14 cellular contexts compared by ENCODE assay signal in the genomic region with DNA sequence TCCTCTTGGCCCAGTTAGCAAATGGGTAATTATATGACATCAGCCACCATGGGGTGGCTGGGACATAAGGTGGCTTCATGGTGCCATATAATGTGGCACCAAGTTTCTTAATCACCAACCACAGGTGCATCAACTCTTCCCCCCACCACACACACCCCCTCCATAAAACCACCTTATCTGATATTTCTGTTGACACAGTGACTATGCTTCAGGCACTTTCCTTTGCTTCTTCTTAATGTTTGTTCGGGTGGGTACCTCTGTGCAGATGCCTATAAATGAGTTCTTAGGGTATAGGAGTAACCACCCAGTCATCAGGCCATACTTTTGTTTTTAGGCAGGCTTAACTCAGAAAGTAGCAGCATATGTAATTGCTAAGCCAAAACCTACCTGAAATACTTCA. TPM values are rescaled to one million over a fixed set of nuclear protein-coding genes. Genes with fewer than 3 reads are reported as not detected.
DNase-seq lines count a peak whose midpoint lies in the region; ATAC-seq and FAIRE-seq lines count a peak whose summit lies in the region.
"Had no signal": no experiment of that assay in that cellular context is flagged by ENCODE, and none has a peak within 500 bp of the region (broad histone marks: within the 10 kb centered on the region; RNA-seq: fewer than 3 reads in every experiment).

No MANE protein-coding gene starts in this region.

- no peaks in the 10 kb centered on the region for H4K20me1 ChIP-seq in Karpas-422 (ENCODE audit: insufficient read depth, low read depth, low read length)

- no peaks in the 10 kb centered on the region for H3K27me3 ChIP-seq in Karpas-422 (ENCODE audit: low read length)

- no peaks in the 10 kb centered on the region for H3K27me3 Mint-ChIP-seq in activated naive CD8-positive, alpha-beta T cell treated with anti-CD3 and anti-CD28 coated beads, Interleukin-2, amount 50 U/mL, for 24 hours
- no peaks in the 10 kb centered on the region for H3K27me3 Mint-ChIP-seq in activated naive CD8-positive, alpha-beta T cell treated with anti-CD3 and anti-CD28 coated beads for 36 hours
- no peaks in the 10 kb centered on the region for H3K27me3 Mint-ChIP-seq in stimulated activated naive CD8-positive, alpha-beta T cell treated with anti-CD3 and anti-CD28 coated beads, Interleukin-15, amount 100 ng/mL, for 72 hours

- H3K9ac ChIP-seq in Karpas-422 (ENCODE audit: low read length) = no peak overlapping the region

- ATAC-seq in activated naive CD8-positive, alpha-beta T cell treated with anti-CD3 and anti-CD28 coated beads, Interleukin-2, amount 50 U/mL, for 24 hours = peak; percentile 93
- peak; percentile 83 for ATAC-seq in stimulated activated naive CD8-positive, alpha-beta T cell treated with anti-CD3 and anti-CD28 coated beads, Interleukin-15, amount 100 ng/mL, for 72 hours
- ATAC-seq: left lobe of liver had no signal

- H3K27ac Mint-ChIP-seq in activated naive CD8-positive, alpha-beta T cell treated with anti-CD3 and anti-CD28 coated beads, Interleukin-2, amount 50 U/mL, for 24 hours = peak overlapping the region; percentile 56
- H3K27ac Mint-ChIP-seq in activated naive CD8-positive, alpha-beta T cell treated with anti-CD3 and anti-CD28 coated beads for 36 hours = no peak overlapping the region
- H3K27ac Mint-ChIP-seq in stimulated activated naive CD8-positive, alpha-beta T cell treated with anti-CD3 and anti-CD28 coated beads, Interleukin-15, amount 100 ng/mL, for 72 hours = no peak overlapping the region

- H3K4me1 ChIP-seq in Karpas-422 (ENCODE audit: low read length) = peaks cover 40% of the 10 kb centered on the region

- H3K4me1 Mint-ChIP-seq in activated naive CD8-positive, alpha-beta T cell treated with anti-CD3 and anti-CD28 coated beads, Interleukin-2, amount 50 U/mL, for 24 hours = peaks cover 23% of the 10 kb centered on the region
- peaks cover 6% of the 10 kb centered on the region for H3K4me1 Mint-ChIP-seq in activated naive CD8-positive, alpha-beta T cell treated with anti-CD3 and anti-CD28 coated beads for 36 hours
- H3K4me1 Mint-ChIP-seq in stimulated activated naive CD8-positive, alpha-beta T cell treated with anti-CD3 and anti-CD28 coated beads, Interleukin-15, amount 100 ng/mL, for 72 hours = peaks cover 10% of the 10 kb centered on the region

- H3K4me3 Mint-ChIP-seq in activated naive CD8-positive, alpha-beta T cell treated with anti-CD3 and anti-CD28 coated beads, Interleukin-2, amount 50 U/mL, for 24 hours = no peak overlapping the region
- no peak overlapping the region for H3K4me3 Mint-ChIP-seq in activated naive CD8-positive, alpha-beta T cell treated with anti-CD3 and anti-CD28 coated beads for 36 hours
- H3K4me3 Mint-ChIP-seq in stimulated activated naive CD8-positive, alpha-beta T cell treated with anti-CD3 and anti-CD28 coated beads, Interleukin-15, amount 100 ng/mL, for 72 hours = no peak overlapping the region

- no peaks in the 10 kb centered on the region for H3K9me3 Mint-ChIP-seq in activated naive CD8-positive, alpha-beta T cell treated with anti-CD3 and anti-CD28 coated beads, Interleukin-2, amount 50 U/mL, for 24 hours
- H3K9me3 Mint-ChIP-seq in activated naive CD8-positive, alpha-beta T cell treated with anti-CD3 and anti-CD28 coated beads for 36 hours = no peaks in the 10 kb centered on the region
- H3K9me3 Mint-ChIP-seq in stimulated activated naive CD8-positive, alpha-beta T cell treated with anti-CD3 and anti-CD28 coated beads, Interleukin-15, amount 100 ng/mL, for 72 hours = no peaks in the 10 kb centered on the region

- no peaks in the 10 kb centered on the region for H3K79me2 ChIP-seq in Karpas-422 (ENCODE audit: low read length)

- H3K9me2 ChIP-seq in Karpas-422 (replicated peaks; ENCODE audit: insufficient read depth, low read length) = no peaks in the 10 kb centered on the region

- no peak overlapping the region for H3K4me3 ChIP-seq in Karpas-422 (ENCODE audit: low read length)
- H3K4me3 ChIP-seq: skin epidermis had no signal

- H3K27ac ChIP-seq in Karpas-422 (ENCODE audit: low read length) = no peak overlapping the region

- peak; percentile 66 for FAIRE-seq in colon (lab: Jason Lieb, UNC)

- H3K36me3 Mint-ChIP-seq in activated naive CD8-positive, alpha-beta T cell treated with anti-CD3 and anti-CD28 coated beads, Interleukin-2, amount 50 U/mL, for 24 hours (ENCODE audit: low read depth) = no peaks in the 10 kb centered on the region
- no peaks in the 10 kb centered on the region for H3K36me3 Mint-ChIP-seq in activated naive CD8-positive, alpha-beta T cell treated with anti-CD3 and anti-CD28 coated beads for 36 hours

- H2AFZ ChIP-seq in Karpas-422 (ENCODE audit: low read length) = peak overlapping the region; percentile 53; the same call in 1 of the 2 replicates

- no peak for DNase-seq in activated naive CD8-positive, alpha-beta T cell treated with anti-CD3 and anti-CD28 coated beads, Interleukin-2, amount 50 U/mL, for 24 hours
- DNase-seq in activated naive CD8-positive, alpha-beta T cell treated with anti-CD3 and anti-CD28 coated beads for 36 hours = no peak
- no peak for DNase-seq in Karpas-422
- no peak for DNase-seq in stimulated activated naive CD8-positive, alpha-beta T cell treated with anti-CD3 and anti-CD28 coated beads, Interleukin-15, amount 100 ng/mL, for 72 hours
- DNase-seq in Ammon's horn (ENCODE audit: low spot score) = no peak
- no peak for DNase-seq in superior temporal gyrus (ENCODE audit: extremely low spot score)
- no peak for DNase-seq in NCI-H1436 treated with DMSO at 0.1 percent for 48 hours (lab: John Stamatoyannopoulos, UW)
- DNase-seq: activated CD8-positive, alpha-beta memory T cell treated with anti-CD3 and anti-CD28 coated beads, Interleukin-2, amount 50 U/mL, for 48 hours; AML-193; Kasumi-1; NCI-H2029 treated with DMSO at 0.1 percent for 48 hours had no signal

- no peaks in the 10 kb centered on the region for H3K9me3 ChIP-seq in Karpas-422 (ENCODE audit: low read length)

- no peak overlapping the region for H3K4me2 ChIP-seq in Karpas-422 (ENCODE audit: low read depth, low read length, poor library complexity, severe bottlenecking)

- no peaks in the 10 kb centered on the region for H3K36me3 ChIP-seq in Karpas-422 (ENCODE audit: insufficient read depth, low read length)

RNA-seq across cellular contexts. Expression of a gene that starts 29.5 kb away (rescaled TPM):
- total RNA-seq in activated naive CD8-positive, alpha-beta T cell treated with anti-CD3 and anti-CD28 coated beads for 36 hours = under 1 TPM; 0.41 to 0.48 TPM
- total RNA-seq in Karpas-422 (2014; rRNA removed; shearing (Covaris generic); ENCODE audit: low replicate concordance) = not detected in 2 replicates

RNA-seq across cellular contexts. Expression of a gene that starts 35.8 kb away (rescaled TPM):
- 100 to 1,000 TPM; 136 to 139 TPM for total RNA-seq in activated naive CD8-positive, alpha-beta T cell treated with anti-CD3 and anti-CD28 coated beads for 36 hours
- 50.2 and 64.7 TPM in 2 replicates for total RNA-seq in Karpas-422 (2014; rRNA removed; shearing (Covaris generic); ENCODE audit: low replicate concordance)

RNA-seq across cellular contexts. Expression of a gene that starts 59.2 kb away (rescaled TPM):
- 10 to 100 TPM; 13.7 to 15.4 TPM for total RNA-seq in activated naive CD8-positive, alpha-beta T cell treated with anti-CD3 and anti-CD28 coated beads for 36 hours
- 7.8 and 14.0 TPM in 2 replicates for total RNA-seq in Karpas-422 (2014; rRNA removed; shearing (Covaris generic); ENCODE audit: low replicate concordance)
